8 cellular contexts compared by ENCODE assay signal in the genomic region with DNA sequence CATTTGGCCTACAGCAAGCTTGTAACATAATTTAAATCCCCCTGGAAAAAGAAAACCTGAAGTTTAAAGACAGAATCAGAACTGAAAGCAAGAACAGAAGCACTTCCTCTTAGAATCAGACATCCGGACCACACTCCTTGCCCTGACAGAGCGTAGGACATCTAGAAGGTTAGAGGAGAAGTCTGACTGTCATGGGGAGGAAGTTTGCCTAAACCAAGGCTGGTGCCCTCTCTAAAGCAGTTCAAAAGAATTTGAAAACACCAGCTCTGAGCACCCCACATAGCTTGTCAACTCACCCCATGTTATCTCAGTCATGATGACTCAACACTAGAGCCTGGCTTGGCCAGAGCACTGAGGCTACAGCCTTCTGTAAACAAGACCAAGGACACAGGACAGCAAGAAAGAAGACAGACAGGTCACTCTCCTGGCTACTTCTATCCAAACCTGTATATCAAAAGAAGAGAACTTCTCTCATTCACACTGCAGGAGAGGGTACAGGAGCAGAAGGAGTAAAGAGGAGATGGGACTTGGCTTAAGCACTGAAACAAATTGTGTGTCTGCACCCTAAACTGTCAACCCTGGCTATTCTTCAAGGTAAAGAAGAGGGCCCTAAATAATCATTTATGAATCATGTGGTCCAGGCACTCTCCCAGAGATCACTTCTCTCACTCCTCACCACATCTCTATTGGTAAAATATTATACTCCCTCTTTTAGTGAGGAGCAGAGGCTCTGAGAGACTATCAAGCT.
A peak's percentile ranks its signal among the peaks of the same experiment; 100 is the strongest.
DNase-seq lines count a peak whose midpoint lies in the region; ATAC-seq and TF ChIP-seq lines count a peak whose summit lies in the region.

No MANE protein-coding gene starts in this region.

- BruUV-seq in IMR-90 (replicated peaks; lab: Mats Ljungman, UMichigan), result no TSS peak

- no peak overlapping the region for H2BK120ac ChIP-seq in IMR-90 (ENCODE audit: low read depth, low read length)

- in situ Hi-C loops in IMR-90 (cut with MboI; ENCODE audit: low sequenced_read_pairs), result no loop called here

- intact Hi-C loops in IMR-90 (cut with micrococcal nuclease) (no loop called here), esophagus muscularis mucosa (cut with DNase I) (no loop called here)
- intact Hi-C loops in activated naive CD4-positive, alpha-beta T cell treated with anti-CD3 and anti-CD28 coated beads for 36 hours (cut with micrococcal nuclease), result no loop called here

- H3K56ac ChIP-seq in IMR-90 (ENCODE audit: extremely low read depth, insufficient read depth, low read length), result no peak overlapping the region

- H4K91ac ChIP-seq in IMR-90 (ENCODE audit: insufficient read depth, low read depth, low read length), result no peak overlapping the region

- no CpG with 5 or more reads among the region's 2 CpGs for WGBS in IMR-90 (ENCODE audit: extremely low coverage in 2 of 2, insufficient read length in 1 of 2), 2 experiments
- 63% methylated on average over 2 of the region's 2 CpGs for WGBS in esophagus muscularis mucosa

- TF ChIP-seq POLR2A in IMR-90 (IDR thresholded peaks at IDR 0.05; ENCODE audit: low read depth, low read length) (no peak), esophagus muscularis mucosa (IDR thresholded peaks at IDR 0.05; ENCODE audit: low read depth) (no peak)

- no peaks in the 10 kb centered on the region; the same call in 1 of the 2 replicates for H3K27me3 ChIP-seq in IMR-90 (ENCODE audit: control insufficient read depth, insufficient read depth, low read length)
- no peaks in the 10 kb centered on the region for H3K27me3 ChIP-seq in neural progenitor cell
- no peaks in the 10 kb centered on the region for H3K27me3 ChIP-seq in esophagus muscularis mucosa

- H3K4me1 Mint-ChIP-seq in activated naive CD4-positive, alpha-beta T cell treated with anti-CD3 and anti-CD28 coated beads for 36 hours (ENCODE audit: low read depth), result peaks cover 12% of the 10 kb centered on the region
- H3K4me1 Mint-ChIP-seq in natural killer cell treated with Interleukin-12 subunit alpha and Interleukin-12 subunit beta and Interleukin-15 and Interleukin-18, amount 100 ng/mL, for 72 hours (ENCODE audit: low read depth in 2 of 2), result peaks cover 11 to 12% of the 10 kb centered on the region in 2 donors
- no peaks in the 10 kb centered on the region for H3K4me1 Mint-ChIP-seq in neural progenitor cell

- H3K4me2 ChIP-seq in IMR-90 (ENCODE audit: low read depth, low read length) (peak overlapping the region; percentile 53), neural progenitor cell (no peak overlapping the region)

- H2BK5ac ChIP-seq in IMR-90 (ENCODE audit: low read depth, low read length, poor library complexity, severe bottlenecking), result no peak overlapping the region

- H2BK20ac ChIP-seq in IMR-90 (ENCODE audit: low read depth, low read length), result no peak overlapping the region

- TF ChIP-seq CTCF in IMR-90 (conservative IDR thresholded peaks at IDR 0.05; ENCODE audit: low read depth, low read length) (no peak), neural progenitor cell (IDR thresholded peaks at IDR 0.05) (no peak), esophagus muscularis mucosa (IDR thresholded peaks at IDR 0.05) (no peak)

- H3K79me2 ChIP-seq in neural progenitor cell (ENCODE audit: low read depth), result no peaks in the 10 kb centered on the region

- H2AK5ac ChIP-seq in IMR-90 (ENCODE audit: low read depth, low read length), result no peak overlapping the region

- ATAC-seq in GM18499 (IDR thresholded peaks at IDR 0.05; ENCODE audit: insufficient read depth, unreplicated experiment), result peak; percentile 99
- peak; percentile 99 for ATAC-seq in GM21576 (IDR thresholded peaks at IDR 0.05; ENCODE audit: unreplicated experiment)
- peak; percentile 75 for ATAC-seq in IMR-90 (ENCODE audit: low read depth)
- peak; percentile 75 to 80 for ATAC-seq in natural killer cell treated with Interleukin-12 subunit alpha and Interleukin-12 subunit beta and Interleukin-15 and Interleukin-18, amount 100 ng/mL, for 72 hours

- peak; percentile 17 for DNase-seq in IMR-90
- peak; percentile 34 for DNase-seq in activated naive CD4-positive, alpha-beta T cell treated with anti-CD3 and anti-CD28 coated beads for 36 hours
- DNase-seq in natural killer cell treated with Interleukin-12 subunit alpha and Interleukin-12 subunit beta and Interleukin-15 and Interleukin-18, amount 100 ng/mL, for 72 hours (ENCODE audit: low spot score), result no peak
- no peak for DNase-seq in neural progenitor cell (ENCODE audit: low spot score)
- DNase-seq in esophagus muscularis mucosa (ENCODE audit: extremely low spot score), result no peak
- DNase-seq in ureter (ENCODE audit: low spot score), result no peak

- H3K23ac ChIP-seq in IMR-90 (ENCODE audit: low read depth, low read length), result no peak overlapping the region

- no peaks in the 10 kb centered on the region for H3K79me1 ChIP-seq in IMR-90 (ENCODE audit: low read depth in 1 of 2, low read length in 2 of 2)

- H2BK15ac ChIP-seq in IMR-90 (ENCODE audit: low read depth, low read length), result no peak overlapping the region

- no peaks in the 10 kb centered on the region for H3K27me3 Mint-ChIP-seq in activated naive CD4-positive, alpha-beta T cell treated with anti-CD3 and anti-CD28 coated beads for 36 hours (ENCODE audit: low read depth)
- no peaks in the 10 kb centered on the region for H3K27me3 Mint-ChIP-seq in natural killer cell treated with Interleukin-12 subunit alpha and Interleukin-12 subunit beta and Interleukin-15 and Interleukin-18, amount 100 ng/mL, for 72 hours
- H3K27me3 Mint-ChIP-seq in neural progenitor cell (ENCODE audit: insufficient read depth, low read depth), result peaks cover 2% of the 10 kb centered on the region

- H3K9me3 ChIP-seq in IMR-90 (ENCODE audit: control insufficient read depth, insufficient read depth, low read length), result no peaks in the 10 kb centered on the region
- H3K9me3 ChIP-seq in neural progenitor cell (ENCODE audit: low read depth), result no peaks in the 10 kb centered on the region
- H3K9me3 ChIP-seq in esophagus muscularis mucosa, result no peaks in the 10 kb centered on the region

- H3K27ac ChIP-seq in IMR-90 (ENCODE audit: insufficient read depth, low read length) (no peak overlapping the region), neural progenitor cell (no peak overlapping the region), esophagus muscularis mucosa (replicated peaks in 1 of 4) (no peak overlapping the region)

- peak overlapping the region; percentile 29 for H3K27ac Mint-ChIP-seq in activated naive CD4-positive, alpha-beta T cell treated with anti-CD3 and anti-CD28 coated beads for 36 hours
- H3K27ac Mint-ChIP-seq in natural killer cell treated with Interleukin-12 subunit alpha and Interleukin-12 subunit beta and Interleukin-15 and Interleukin-18, amount 100 ng/mL, for 72 hours, result peak overlapping the region; percentile 80 to 88
- H3K27ac Mint-ChIP-seq in neural progenitor cell, result no peak overlapping the region

- H3K36me3 ChIP-seq in IMR-90 (ENCODE audit: control insufficient read depth, insufficient read depth, low read length) (no peaks in the 10 kb centered on the region), neural progenitor cell (no peaks in the 10 kb centered on the region), esophagus muscularis mucosa (no peaks in the 10 kb centered on the region)

- H4K5ac ChIP-seq in IMR-90 (ENCODE audit: low read depth, low read length), result no peak overlapping the region

- H3K14ac ChIP-seq in IMR-90 (replicated peaks; ENCODE audit: low read depth, low read length), result no peak overlapping the region

- TF ChIP-seq RAD21 in IMR-90 (IDR thresholded peaks at IDR 0.05; ENCODE audit: low read length), result no peak

- H3K9ac ChIP-seq in IMR-90 (ENCODE audit: low read depth, low read length) (no peak overlapping the region), neural progenitor cell (no peak overlapping the region)

- no peaks in the 10 kb centered on the region for H3F3A ChIP-seq in neural progenitor cell (ENCODE audit: low read depth)

- H3K4me1 ChIP-seq in IMR-90 (ENCODE audit: control insufficient read depth, insufficient read depth, low read length), result no peaks in the 10 kb centered on the region
- no peaks in the 10 kb centered on the region for H3K4me1 ChIP-seq in neural progenitor cell
- H3K4me1 ChIP-seq in esophagus muscularis mucosa, result no peaks in the 10 kb centered on the region

- no peak overlapping the region for H2AK9ac ChIP-seq in IMR-90 (replicated peaks; ENCODE audit: low read depth, low read length, poor library complexity)

- no peaks in the 10 kb centered on the region for H3K9me3 Mint-ChIP-seq in activated naive CD4-positive, alpha-beta T cell treated with anti-CD3 and anti-CD28 coated beads for 36 hours
- H3K9me3 Mint-ChIP-seq in natural killer cell treated with Interleukin-12 subunit alpha and Interleukin-12 subunit beta and Interleukin-15 and Interleukin-18, amount 100 ng/mL, for 72 hours, result no peaks in the 10 kb centered on the region
- no peaks in the 10 kb centered on the region for H3K9me3 Mint-ChIP-seq in neural progenitor cell

- no peaks in the 10 kb centered on the region for H3K36me3 Mint-ChIP-seq in activated naive CD4-positive, alpha-beta T cell treated with anti-CD3 and anti-CD28 coated beads for 36 hours (ENCODE audit: low read depth)
- H3K36me3 Mint-ChIP-seq in natural killer cell treated with Interleukin-12 subunit alpha and Interleukin-12 subunit beta and Interleukin-15 and Interleukin-18, amount 100 ng/mL, for 72 hours, result no peaks in the 10 kb centered on the region
- H3K36me3 Mint-ChIP-seq in neural progenitor cell, result no peaks in the 10 kb centered on the region

- no peak overlapping the region for H3K4me3 Mint-ChIP-seq in activated naive CD4-positive, alpha-beta T cell treated with anti-CD3 and anti-CD28 coated beads for 36 hours
- peak overlapping the region; percentile 65 for H3K4me3 Mint-ChIP-seq in natural killer cell treated with Interleukin-12 subunit alpha and Interleukin-12 subunit beta and Interleukin-15 and Interleukin-18, amount 100 ng/mL, for 72 hours
- no peak overlapping the region for H3K4me3 Mint-ChIP-seq in neural progenitor cell

- H4K20me1 ChIP-seq in IMR-90 (ENCODE audit: insufficient read depth, low read length) (no peaks in the 10 kb centered on the region), neural progenitor cell (ENCODE audit: low read depth) (no peaks in the 10 kb centered on the region)

- dilution Hi-C loops in IMR-90 (cut with HindIII; ENCODE audit: low sequenced_read_pairs, unreplicated experiment), result no loop called here

- H3K9me1 ChIP-seq in IMR-90 (ENCODE audit: insufficient read depth, low read length), result no peaks in the 10 kb centered on the region

- H3K18ac ChIP-seq in IMR-90 (ENCODE audit: low read depth, low read length), result no peak overlapping the region

- CTCF ChIA-PET in IMR-90 (lab: Yijun Ruan, JAX), result interaction anchor here (0.5 kb wide), 1 partner anchor 247 kb away, joined by 3 read pairs; no protein-coding TSS in a partner anchor
- CTCF ChIA-PET in activated naive CD4-positive, alpha-beta T cell treated with anti-CD3 and anti-CD28 coated beads for 36 hours (lab: Charles Lee), result no interaction called here

- H3K4me3 ChIP-seq in IMR-90 (ENCODE audit: insufficient read depth, low read depth, low read length) (no peak overlapping the region), neural progenitor cell (no peak overlapping the region), esophagus muscularis mucosa (no peak overlapping the region)

- POLR2A ChIA-PET in IMR-90 (lab: Charles Lee; ENCODE audit: unreplicated experiment), result no interaction called here

- H2AFZ ChIP-seq in IMR-90 (replicated peaks; ENCODE audit: low read length, poor library complexity), result no peak overlapping the region
- H2AFZ ChIP-seq in neural progenitor cell (replicated peaks), result no peak overlapping the region

- no peak overlapping the region for H4K8ac ChIP-seq in IMR-90 (ENCODE audit: low read depth in 2 of 2, low read length in 2 of 2)

- TF ChIP-seq EP300 in esophagus muscularis mucosa (IDR thresholded peaks at IDR 0.05), result no peak

- no peak overlapping the region for H3K4ac ChIP-seq in IMR-90 (ENCODE audit: low read depth, low read length)

Comparison
In these comparisons a context has a peak if more than half of its experiments do, and no peak if none do; other contexts are left out.
1. DNase-seq: peak in IMR-90 (single experiment) and activated naive CD4-positive, alpha-beta T cell treated with anti-CD3 and anti-CD28 coated beads for 36 hours (single experiment); none in natural killer cell treated with Interleukin-12 subunit alpha and Interleukin-12 subunit beta and Interleukin-15 and Interleukin-18, amount 100 ng/mL, for 72 hours (single experiment), neural progenitor cell (single experiment), esophagus muscularis mucosa (single experiment) and ureter (single experiment).
2. Peak in every context shown above with its lines, with median percentiles within 50 percentile points of each other: ATAC-seq.